Comparison of ENCODE assay signal across 28 cellular contexts in genomic region chr3:87320748-87321634, GRCh38. TPM values are rescaled to one million over a fixed set of nuclear protein-coding genes. Genes with fewer than 3 reads are reported as not detected.
DNase-seq lines count a peak whose midpoint lies in the region; ATAC-seq and TF ChIP-seq lines count a peak whose summit lies in the region.
"Had no signal": no experiment of that assay in that cellular context is flagged by ENCODE, and none has a peak within 500 bp of the region (broad histone marks: within the 10 kb centered on the region; RNA-seq: fewer than 3 reads in every experiment).

No MANE protein-coding gene starts in this region.

- no TSS peak for BruUV-seq in PC-3 (replicated peaks; lab: Mats Ljungman, UMichigan)

- peaks cover 3% of the 10 kb centered on the region for H3F3A ChIP-seq in PC-3 (ENCODE audit: low read length, unreplicated experiment)

- TF ChIP-seq CTCF in PC-3 (conservative IDR thresholded peaks at IDR 0.05; ENCODE audit: low read depth, low read length) = no peak

- no peaks in the 10 kb centered on the region for H4K20me1 ChIP-seq in PC-3 (ENCODE audit: low read length)

- H3K27ac Mint-ChIP-seq in activated naive CD8-positive, alpha-beta T cell treated with anti-CD3 and anti-CD28 coated beads, Interleukin-2, amount 50 U/mL, for 24 hours = no peak overlapping the region
- H3K27ac Mint-ChIP-seq in activated naive CD8-positive, alpha-beta T cell treated with anti-CD3 and anti-CD28 coated beads for 36 hours = no peak overlapping the region
- H3K27ac Mint-ChIP-seq: naive B cell had no signal

- no peaks in the 10 kb centered on the region for H3K9me2 ChIP-seq in PC-3 (replicated peaks; ENCODE audit: low read length)

- ATAC-seq in activated naive CD8-positive, alpha-beta T cell treated with anti-CD3 and anti-CD28 coated beads, Interleukin-2, amount 50 U/mL, for 24 hours = peak; percentile 36
- ATAC-seq in PC-3 (peak; percentile 33), GM18511 (IDR thresholded peaks at IDR 0.05; ENCODE audit: unreplicated experiment) (no peak)
- ATAC-seq: GM12878, right lobe of liver had no signal

- CTCF ChIA-PET in PC-3 (lab: Charles Lee) = no interaction called here

- DNase-seq in activated naive CD8-positive, alpha-beta T cell treated with anti-CD3 and anti-CD28 coated beads, Interleukin-2, amount 50 U/mL, for 24 hours = no peak
- DNase-seq in activated naive CD8-positive, alpha-beta T cell treated with anti-CD3 and anti-CD28 coated beads for 36 hours = no peak
- DNase-seq in PC-3 (peak; percentile 53), left kidney (ENCODE audit: low read depth, low spot score) (peak; percentile 16), cortex of kidney (lab: John Stamatoyannopoulos, UW) (no peak), HT-29 (ENCODE audit: low spot score) (no peak)
- no peak for DNase-seq in stimulated activated CD4-positive, alpha-beta T cell treated with anti-CD3 and anti-CD28 coated beads, Interleukin-12 subunit alpha, Interleukin-12 subunit beta, amount 100 ng/mL, for 4 hours
- DNase-seq: activated CD8-positive, alpha-beta memory T cell treated with anti-CD3 and anti-CD28 coated beads, Interleukin-2, amount 50 U/mL, for 4 hours; activated effector memory CD4-positive, alpha-beta T cell treated with Interleukin-2 at 50 U/mL for 16 hours; DMS153; H7; Karpas-422; naive B cell; NCI-H1092; NCI-H774; pancreas; right lobe of liver; SHP77; uterus had no signal

- peak overlapping the region; percentile 65 for H3K27ac ChIP-seq in PC-3 (ENCODE audit: low read length)
- H3K27ac ChIP-seq: pancreas, right lobe of liver, uterus had no signal

- no peaks in the 10 kb centered on the region for H3K9me3 Mint-ChIP-seq in activated naive CD8-positive, alpha-beta T cell treated with anti-CD3 and anti-CD28 coated beads, Interleukin-2, amount 50 U/mL, for 24 hours
- peaks cover 1% of the 10 kb centered on the region for H3K9me3 Mint-ChIP-seq in activated naive CD8-positive, alpha-beta T cell treated with anti-CD3 and anti-CD28 coated beads for 36 hours
- H3K9me3 Mint-ChIP-seq: naive B cell had no signal

- H3K4me2 ChIP-seq in PC-3 (ENCODE audit: low read length) = no peak overlapping the region

- no peak overlapping the region for H3K4me3 ChIP-seq in PC-3 (ENCODE audit: low read length)
- H3K4me3 ChIP-seq: GM12878, pancreas, right lobe of liver, uterus had no signal

- peaks cover 3% of the 10 kb centered on the region; the same call in 1 of the 2 replicates for H3K9me3 ChIP-seq in PC-3 (ENCODE audit: low read length)
- H3K9me3 ChIP-seq: right lobe of liver, uterus had no signal

- H2AFZ ChIP-seq in PC-3 (ENCODE audit: low read length) = no peak overlapping the region

- no peak overlapping the region for H3K4me3 Mint-ChIP-seq in activated naive CD8-positive, alpha-beta T cell treated with anti-CD3 and anti-CD28 coated beads, Interleukin-2, amount 50 U/mL, for 24 hours
- no peak overlapping the region for H3K4me3 Mint-ChIP-seq in activated naive CD8-positive, alpha-beta T cell treated with anti-CD3 and anti-CD28 coated beads for 36 hours
- H3K4me3 Mint-ChIP-seq: naive B cell had no signal

- no peaks in the 10 kb centered on the region for H3K79me2 ChIP-seq in PC-3 (ENCODE audit: low read length)

- peak overlapping the region; percentile 23; the same call in 1 of the 2 replicates for H3K9ac ChIP-seq in PC-3 (ENCODE audit: low read length)

- peaks cover 7% of the 10 kb centered on the region for H3K27me3 Mint-ChIP-seq in activated naive CD8-positive, alpha-beta T cell treated with anti-CD3 and anti-CD28 coated beads, Interleukin-2, amount 50 U/mL, for 24 hours
- H3K27me3 Mint-ChIP-seq in activated naive CD8-positive, alpha-beta T cell treated with anti-CD3 and anti-CD28 coated beads for 36 hours = peaks cover 6% of the 10 kb centered on the region

- H3K27me3 ChIP-seq in PC-3 (ENCODE audit: low read length) = no peaks in the 10 kb centered on the region
- H3K27me3 ChIP-seq: pancreas, right lobe of liver, uterus had no signal

- H3K36me3 Mint-ChIP-seq in activated naive CD8-positive, alpha-beta T cell treated with anti-CD3 and anti-CD28 coated beads, Interleukin-2, amount 50 U/mL, for 24 hours (ENCODE audit: low read depth) = no peaks in the 10 kb centered on the region
- no peaks in the 10 kb centered on the region for H3K36me3 Mint-ChIP-seq in activated naive CD8-positive, alpha-beta T cell treated with anti-CD3 and anti-CD28 coated beads for 36 hours
- H3K36me3 Mint-ChIP-seq: naive B cell had no signal

- intact Hi-C loops in PC-3 (cut with micrococcal nuclease) = no loop called here

- H3K36me3 ChIP-seq in PC-3 (ENCODE audit: low read depth, low read length) = no peaks in the 10 kb centered on the region
- H3K36me3 ChIP-seq: pancreas, right lobe of liver, uterus had no signal

- H3K4me1 ChIP-seq in PC-3 (ENCODE audit: insufficient read depth, low read length) = peaks cover 36% of the 10 kb centered on the region
- H3K4me1 ChIP-seq: right lobe of liver, uterus had no signal

- no peaks in the 10 kb centered on the region for H3K4me1 Mint-ChIP-seq in activated naive CD8-positive, alpha-beta T cell treated with anti-CD3 and anti-CD28 coated beads, Interleukin-2, amount 50 U/mL, for 24 hours
- no peaks in the 10 kb centered on the region for H3K4me1 Mint-ChIP-seq in activated naive CD8-positive, alpha-beta T cell treated with anti-CD3 and anti-CD28 coated beads for 36 hours
- H3K4me1 Mint-ChIP-seq: naive B cell had no signal

- POLR2A ChIA-PET in PC-3 (lab: Charles Lee; ENCODE audit: unreplicated experiment) = no interaction called here

RNA-seq across cellular contexts. Expression of gene POU1F1, which starts 44.6 kb away (rescaled TPM):
- not detected for total RNA-seq in activated naive CD8-positive, alpha-beta T cell treated with anti-CD3 and anti-CD28 coated beads for 36 hours
- total RNA-seq in PC-3 (2014; rRNA removed) = not detected in 2 replicates
- not detected in 2 replicates for total RNA-seq in HT-29 (2014; rRNA removed; shearing (Covaris generic))
- total RNA-seq: bronchial epithelial cell; dermis microvascular lymphatic vessel endothelial cell; epithelial cell of proximal tubule; frontal cortex; GM12878; H7; kidney epithelial cell; lung microvascular endothelial cell; pancreas; right lobe of liver; T-helper 1 cell treated with Interleukin-12 subunit alpha and Interleukin-12 subunit beta and Interleukin-4 antibody, amounts not matched to agents 30 ng/mL and 1 ng/mL, for 36 hours; uterus had no signal

Comparison
In these comparisons a context has a peak if more than half of its experiments do, and no peak if none do; other contexts are left out.
1. DNase-seq: peak in PC-3 (single experiment) and left kidney (single experiment); none in activated naive CD8-positive, alpha-beta T cell treated with anti-CD3 and anti-CD28 coated beads, Interleukin-2, amount 50 U/mL, for 24 hours (single experiment), activated naive CD8-positive, alpha-beta T cell treated with anti-CD3 and anti-CD28 coated beads for 36 hours (single experiment), stimulated activated CD4-positive, alpha-beta T cell treated with anti-CD3 and anti-CD28 coated beads, Interleukin-12 subunit alpha, Interleukin-12 subunit beta, amount 100 ng/mL, for 4 hours (single experiment), cortex of kidney (single experiment) and HT-29 (single experiment).